Comparison of ENCODE assay signal across 20 cellular contexts in genomic region chr1:236837115-236837514, GRCh38. TPM values are rescaled to one million over a fixed set of nuclear protein-coding genes. Genes with fewer than 3 reads are reported as not detected.
DNase-seq lines count a peak whose midpoint lies in the region; ATAC-seq, FAIRE-seq and TF ChIP-seq lines count a peak whose summit lies in the region.
"Had no signal": no experiment of that assay in that cellular context is flagged by ENCODE, and none has a peak within 500 bp of the region (broad histone marks: within the 10 kb centered on the region; RNA-seq: fewer than 3 reads in every experiment).

No MANE protein-coding gene starts in this region.

- no TSS peak for BruUV-seq in IMR-90 (replicated peaks; lab: Mats Ljungman, UMichigan)

- no peak overlapping the region for H3K4ac ChIP-seq in IMR-90 (ENCODE audit: low read depth, low read length)

- POLR2A ChIA-PET in A549 (lab: Yijun Ruan, JAX) (no interaction called here), IMR-90 (lab: Charles Lee; ENCODE audit: unreplicated experiment) (no interaction called here)

- FAIRE-seq in A549 (lab: Jason Lieb, UNC) = no peak
- FAIRE-seq: GM12891, GM18507 had no signal

- H4K5ac ChIP-seq in IMR-90 (ENCODE audit: low read depth, low read length) = no peak overlapping the region

- no peak overlapping the region for H3K23ac ChIP-seq in IMR-90 (ENCODE audit: low read depth, low read length)

- no peak overlapping the region for H2AK5ac ChIP-seq in IMR-90 (ENCODE audit: low read depth, low read length)

- no peak overlapping the region for H3K18ac ChIP-seq in IMR-90 (ENCODE audit: low read depth, low read length)

- DNase-seq in A549 (ENCODE audit: low read depth in 1 of 2, low spot score in 1 of 2) (no peak), IMR-90 (no peak), medulla oblongata (ENCODE audit: extremely low spot score) (no peak), nephron progenitor cell (no peak)
- DNase-seq in stimulated activated naive B cell treated with anti-CD40 and anti-IgM and Interleukin-4, amounts not matched to agents 10 μg/mL and 1 μg/mL and 100 μg/mL, for 72 hours = no peak
- DNase-seq: Caco-2; CD4-positive, CD25-positive, alpha-beta regulatory T cell; CD8-positive, alpha-beta T cell; DMS53; DMS79 treated with DMSO at 0.1 percent for 48 hours; GF-D8; H9 had no signal

- intact Hi-C loops in IMR-90 (cut with micrococcal nuclease) = no loop called here

- H3K27me3 Mint-ChIP-seq in nephron (ENCODE audit: low read depth) (no peaks in the 10 kb centered on the region), nephron progenitor cell (ENCODE audit: low read depth, poor library complexity) (no peaks in the 10 kb centered on the region)
- H3K27me3 Mint-ChIP-seq in stimulated activated naive B cell treated with anti-CD40 and anti-IgM and Interleukin-4, amounts not matched to agents 10 μg/mL and 1 μg/mL and 100 μg/mL, for 72 hours = no peaks in the 10 kb centered on the region
- H3K27me3 Mint-ChIP-seq: B cell; CD4-positive, CD25-positive, alpha-beta regulatory T cell had no signal

- no peaks in the 10 kb centered on the region for H3K27me3 ChIP-seq in IMR-90 (ENCODE audit: control insufficient read depth, insufficient read depth, low read length)
- H3K27me3 ChIP-seq: BLaER1 had no signal

- H3K9me3 ChIP-seq in A549 = no peaks in the 10 kb centered on the region
- no peaks in the 10 kb centered on the region for H3K9me3 ChIP-seq in IMR-90 (ENCODE audit: control insufficient read depth, insufficient read depth, low read length)
- H3K9me3 ChIP-seq: BLaER1, Caco-2 had no signal

- ATAC-seq in A549 (no peak), IMR-90 (ENCODE audit: low read depth) (no peak)
- ATAC-seq in stimulated activated naive B cell treated with anti-CD40 and anti-IgM and Interleukin-4, amounts not matched to agents 10 μg/mL and 1 μg/mL and 100 μg/mL, for 72 hours (replicated peaks) = no peak
- ATAC-seq: CD8-positive, alpha-beta T cell; GM23338; HCT116 had no signal

- H2AK9ac ChIP-seq in IMR-90 (replicated peaks; ENCODE audit: low read depth, low read length, poor library complexity) = no peak overlapping the region

- TF ChIP-seq RAD21 in A549 (conservative IDR thresholded peaks at IDR 0.05 in 1 of 2, IDR thresholded peaks at IDR 0.05 in 1 of 2) (no peak), IMR-90 (IDR thresholded peaks at IDR 0.05; ENCODE audit: low read length) (no peak)

- no peak overlapping the region for H2BK120ac ChIP-seq in IMR-90 (ENCODE audit: low read depth, low read length)

- no peaks in the 10 kb centered on the region for H4K20me1 ChIP-seq in IMR-90 (ENCODE audit: insufficient read depth, low read length)
- H4K20me1 ChIP-seq: BLaER1 had no signal

- no peak for TF ChIP-seq EP300 in A549 (IDR thresholded peaks at IDR 0.05)

- H3K4me1 ChIP-seq in A549 = no peaks in the 10 kb centered on the region
- H3K4me1 ChIP-seq in IMR-90 (ENCODE audit: control insufficient read depth, insufficient read depth, low read length) = no peaks in the 10 kb centered on the region; the same call in 1 of the 2 replicates
- H3K4me1 ChIP-seq: BLaER1, Caco-2 had no signal

- TF ChIP-seq CTCF in A549 (IDR thresholded peaks at IDR 0.05) = no peak
- no peak for TF ChIP-seq CTCF in IMR-90 (conservative IDR thresholded peaks at IDR 0.05; ENCODE audit: low read depth, low read length)
- TF ChIP-seq CTCF in nephron (IDR thresholded peaks at IDR 0.05; ENCODE audit: unreplicated experiment in 3 of 3) = no peak
- no peak for TF ChIP-seq CTCF in nephron progenitor cell (IDR thresholded peaks at IDR 0.05)

- no peak overlapping the region for H3K9ac ChIP-seq in IMR-90 (ENCODE audit: low read depth, low read length)
- H3K9ac ChIP-seq: BLaER1 had no signal

- no peak overlapping the region for H3K56ac ChIP-seq in IMR-90 (ENCODE audit: extremely low read depth, insufficient read depth, low read length)

- H3K27ac ChIP-seq in A549 (no peak overlapping the region), IMR-90 (ENCODE audit: insufficient read depth, low read length) (no peak overlapping the region)
- H3K27ac ChIP-seq: BLaER1, C4-2B had no signal

- no peak overlapping the region for H4K91ac ChIP-seq in IMR-90 (ENCODE audit: insufficient read depth, low read depth, low read length)

- H3K14ac ChIP-seq in IMR-90 (replicated peaks; ENCODE audit: low read depth, low read length) = no peak overlapping the region

- H2BK20ac ChIP-seq in IMR-90 (ENCODE audit: low read depth, low read length) = no peak overlapping the region

- H3K4me1 Mint-ChIP-seq in nephron = peaks cover 7% of the 10 kb centered on the region
- H3K4me1 Mint-ChIP-seq in stimulated activated naive B cell treated with anti-CD40 and anti-IgM and Interleukin-4, amounts not matched to agents 10 μg/mL and 1 μg/mL and 100 μg/mL, for 72 hours = peaks cover 0 to 3% of the 10 kb centered on the region in 2 donors
- H3K4me1 Mint-ChIP-seq in nephron progenitor cell = no peaks in the 10 kb centered on the region
- H3K4me1 Mint-ChIP-seq: B cell, GM23338, H9 had no signal

- H3K9me1 ChIP-seq in IMR-90 (ENCODE audit: insufficient read depth, low read length) = no peaks in the 10 kb centered on the region; the same call in none of the 2 replicates

- H3K4me3 Mint-ChIP-seq in nephron (no peak overlapping the region), nephron progenitor cell (no peak overlapping the region)
- H3K4me3 Mint-ChIP-seq in stimulated activated naive B cell treated with anti-CD40 and anti-IgM and Interleukin-4, amounts not matched to agents 10 μg/mL and 1 μg/mL and 100 μg/mL, for 72 hours = no peak overlapping the region
- H3K4me3 Mint-ChIP-seq: B cell; CD4-positive, CD25-positive, alpha-beta regulatory T cell; CD8-positive, alpha-beta T cell; GM23338; H9 had no signal

- H4K8ac ChIP-seq in IMR-90 (ENCODE audit: low read depth in 2 of 2, low read length in 2 of 2) = no peak overlapping the region

- H3K36me3 Mint-ChIP-seq in nephron (ENCODE audit: low read depth) (peaks cover 65% of the 10 kb centered on the region), nephron progenitor cell (ENCODE audit: low read depth) (peaks cover 62% of the 10 kb centered on the region)
- H3K36me3 Mint-ChIP-seq in stimulated activated naive B cell treated with anti-CD40 and anti-IgM and Interleukin-4, amounts not matched to agents 10 μg/mL and 1 μg/mL and 100 μg/mL, for 72 hours = peaks cover 46 to 62% of the 10 kb centered on the region in 2 donors

- CTCF ChIA-PET in A549 (lab: Yijun Ruan, JAX) (no interaction called here), IMR-90 (lab: Yijun Ruan, JAX) (no interaction called here)

- H3K27ac Mint-ChIP-seq in nephron = peak overlapping the region in 2 of 3 experiments; percentile 50 to 53
- H3K27ac Mint-ChIP-seq in stimulated activated naive B cell treated with anti-CD40 and anti-IgM and Interleukin-4, amounts not matched to agents 10 μg/mL and 1 μg/mL and 100 μg/mL, for 72 hours = peak overlapping the region; percentile 11
- no peak overlapping the region for H3K27ac Mint-ChIP-seq in nephron progenitor cell
- H3K27ac Mint-ChIP-seq: B cell; CD8-positive, alpha-beta T cell; GM23338; H9 had no signal

- in situ Hi-C loops in IMR-90 (cut with MboI; ENCODE audit: low sequenced_read_pairs) = no loop called here

- H2BK5ac ChIP-seq in IMR-90 (ENCODE audit: low read depth, low read length, poor library complexity, severe bottlenecking) = no peak overlapping the region

- no peak overlapping the region for H3K4me3 ChIP-seq in A549
- H3K4me3 ChIP-seq in IMR-90 (ENCODE audit: insufficient read depth, low read depth, low read length) = no peak overlapping the region
- H3K4me3 ChIP-seq: BLaER1, GM23338 had no signal

- no peaks in the 10 kb centered on the region for H3K79me1 ChIP-seq in IMR-90 (ENCODE audit: low read depth in 1 of 2, low read length in 2 of 2)

- H3K9me3 Mint-ChIP-seq in nephron = no peaks in the 10 kb centered on the region
- H3K9me3 Mint-ChIP-seq in stimulated activated naive B cell treated with anti-CD40 and anti-IgM and Interleukin-4, amounts not matched to agents 10 μg/mL and 1 μg/mL and 100 μg/mL, for 72 hours = no peaks in the 10 kb centered on the region
- H3K9me3 Mint-ChIP-seq in nephron progenitor cell = no peaks in the 10 kb centered on the region
- H3K9me3 Mint-ChIP-seq: CD4-positive, CD25-positive, alpha-beta regulatory T cell; CD8-positive, alpha-beta T cell; GM23338; H9 had no signal

- H3K4me2 ChIP-seq in A549 (no peak overlapping the region), IMR-90 (ENCODE audit: low read depth, low read length) (no peak overlapping the region)
- H3K4me2 ChIP-seq: BLaER1, GM23338 had no signal

- WGBS in A549 (ENCODE audit: missing lambda C conversion rate) = 86% methylated on average over 4 of the region's 4 CpGs
- WGBS in IMR-90 (ENCODE audit: extremely low coverage in 2 of 2, insufficient read length in 1 of 2), 2 experiments = 83% methylated on average over 3 of the region's 4 CpGs; no CpG with 5 or more reads in 1 of the 2 experiments

- no peak overlapping the region for H2AFZ ChIP-seq in IMR-90 (replicated peaks; ENCODE audit: low read length, poor library complexity)
- H2AFZ ChIP-seq: GM23338 had no signal

- no peak overlapping the region for H2BK15ac ChIP-seq in IMR-90 (ENCODE audit: low read depth, low read length)

- dilution Hi-C loops in IMR-90 (cut with HindIII; ENCODE audit: low sequenced_read_pairs, unreplicated experiment) = no loop called here

- H3K36me3 ChIP-seq in IMR-90 (ENCODE audit: control insufficient read depth, insufficient read depth, low read length) = peaks cover 22% of the 10 kb centered on the region

- TF ChIP-seq POLR2A in A549 (IDR thresholded peaks at IDR 0.05; ENCODE audit: low read length) = no peak
- no peak for TF ChIP-seq POLR2A in IMR-90 (IDR thresholded peaks at IDR 0.05; ENCODE audit: low read depth, low read length)

TF ChIP-seq in A549, 52 proteins besides CTCF, POLR2A, EP300 and RAD21 (continues in another document):
- TF ChIP-seq MAFK (IDR thresholded peaks at IDR 0.05; ENCODE audit: partially characterized antibody) = peak; percentile 75

TF ChIP-seq in IMR-90, 13 proteins besides CTCF, POLR2A, EP300 and RAD21:
- no peak for TF ChIP-seq CEBPB (IDR thresholded peaks at IDR 0.05; ENCODE audit: low read depth, low read length)
- peak; percentile 53 for TF ChIP-seq MAFK (IDR thresholded peaks at IDR 0.05; ENCODE audit: low read depth, low read length)

RNA-seq across cellular contexts. Expression of gene MTR, which starts 42.0 kb away (rescaled TPM):
- polyA plus RNA-seq in A549 (2011; rRNA removed) (12.7 and 14.4 TPM in 2 replicates), A549 (2017; fragmentation: RNase III; extraction: RNeasy Plus Mini Kit Qiagen cat#74134 plus additional on column Dnase treatment) (6.2 to 6.4 TPM (median 6.2 TPM) in 3 replicates), IMR-90 (2012; rRNA removed) (5.9 and 7.7 TPM in 2 replicates)
- 2.8 and 3.2 TPM in 2 replicates for polyA plus RNA-seq in A549 (2012; cell fraction: cytosol; rRNA removed)
- polyA plus RNA-seq in A549 (2012; cell fraction: nucleus; rRNA removed) = 6.7 and 7.8 TPM in 2 replicates
- 17.0 and 18.3 TPM in 2 replicates for polyA minus RNA-seq in A549 (2011; rRNA and poly(A)+ RNA removed)
- 31.0 and 32.8 TPM in 2 replicates for total RNA-seq in IMR-90 (2012; rRNA removed)
- polyA plus RNA-seq in IMR-90 (2012; cell fraction: cytosol; rRNA removed) = 2.0 TPM in 2 replicates
- 5.1 and 14.0 TPM in 2 replicates for polyA plus RNA-seq in IMR-90 (2012; cell fraction: nucleus; rRNA removed; ENCODE audit: low replicate concordance)
